In genomic region chr16:24993722-24994686, GRCh38 we compare ENCODE assay signal across 10 cellular contexts. TPM values are rescaled to one million over a fixed set of nuclear protein-coding genes. Genes with fewer than 3 reads are reported as not detected.
DNase-seq lines count a peak whose midpoint lies in the region; ATAC-seq and TF ChIP-seq lines count a peak whose summit lies in the region.
"Had no signal": no experiment of that assay in that cellular context is flagged by ENCODE, and none has a peak within 500 bp of the region (broad histone marks: within the 10 kb centered on the region; RNA-seq: fewer than 3 reads in every experiment).

No MANE protein-coding gene starts in this region.

- H3K9ac ChIP-seq in adipocyte (ENCODE audit: low read length), result peak overlapping the region; percentile 45

- no peaks in the 10 kb centered on the region for H3K9me3 Mint-ChIP-seq in stimulated activated naive CD8-positive, alpha-beta T cell treated with anti-CD3 and anti-CD28 coated beads, Interleukin-15, Interleukin-2, amounts not matched to agents 100 ng/mL and 50 ng/mL, for 24 hours
- H3K9me3 Mint-ChIP-seq in CD4-positive, alpha-beta T cell, result no peaks in the 10 kb centered on the region

- peak; percentile 43 to 71 (median 64) for ATAC-seq in heart left ventricle
- ATAC-seq in CD4-positive, alpha-beta T cell (ENCODE audit: poor library complexity), result no peak
- no peak for ATAC-seq in HG03159 (IDR thresholded peaks at IDR 0.05; ENCODE audit: unreplicated experiment)

- no peaks in the 10 kb centered on the region for H3K27me3 Mint-ChIP-seq in stimulated activated naive CD8-positive, alpha-beta T cell treated with anti-CD3 and anti-CD28 coated beads, Interleukin-15, Interleukin-2, amounts not matched to agents 100 ng/mL and 50 ng/mL, for 24 hours
- H3K27me3 Mint-ChIP-seq in CD4-positive, alpha-beta T cell, result no peaks in the 10 kb centered on the region

- peak overlapping the region; percentile 62 for H3K4me3 ChIP-seq in adipocyte (ENCODE audit: low read length)
- H3K4me3 ChIP-seq in heart left ventricle, result no peak overlapping the region

- H3K27ac Mint-ChIP-seq in stimulated activated naive CD8-positive, alpha-beta T cell treated with anti-CD3 and anti-CD28 coated beads, Interleukin-15, Interleukin-2, amounts not matched to agents 100 ng/mL and 50 ng/mL, for 24 hours, result peak overlapping the region; percentile 32
- H3K27ac Mint-ChIP-seq in CD4-positive, alpha-beta T cell, result no peak overlapping the region

- no peaks in the 10 kb centered on the region for H3K36me3 ChIP-seq in adipocyte (ENCODE audit: control insufficient read depth, insufficient read depth, low read length, severe bottlenecking)
- H3K36me3 ChIP-seq in heart left ventricle, result no peaks in the 10 kb centered on the region

- H3K4me3 Mint-ChIP-seq in stimulated activated naive CD8-positive, alpha-beta T cell treated with anti-CD3 and anti-CD28 coated beads, Interleukin-15, Interleukin-2, amounts not matched to agents 100 ng/mL and 50 ng/mL, for 24 hours, result no peak overlapping the region
- H3K4me3 Mint-ChIP-seq in CD4-positive, alpha-beta T cell, result no peak overlapping the region

- H3K27me3 ChIP-seq in adipocyte (replicated peaks; ENCODE audit: control insufficient read depth, insufficient read depth, low read length), result no peaks in the 10 kb centered on the region
- H3K27me3 ChIP-seq in heart left ventricle, result no peaks in the 10 kb centered on the region
- no peaks in the 10 kb centered on the region for H3K27me3 ChIP-seq in CD4-positive, alpha-beta T cell (ENCODE audit: control insufficient read depth, insufficient read depth, low read length)

- TF ChIP-seq POLR2A in heart left ventricle (IDR thresholded peaks at IDR 0.05), result no peak

- intact Hi-C loops in heart left ventricle (cut with DNase I), result no loop called here
- intact Hi-C loops in CD4-positive, alpha-beta T cell (cut with DNase I, micrococcal nuclease), result no loop called here

- 57 to 65% (median 60%) methylated on average over 11 of the region's 11 CpGs for WGBS in heart left ventricle, 4 donors

- H3K9me3 ChIP-seq in adipocyte (ENCODE audit: control insufficient read depth, low read length), result no peaks in the 10 kb centered on the region
- no peaks in the 10 kb centered on the region for H3K9me3 ChIP-seq in heart left ventricle
- H3K9me3 ChIP-seq in CD4-positive, alpha-beta T cell (ENCODE audit: control insufficient read depth, low read length), result no peaks in the 10 kb centered on the region

- H3K27ac ChIP-seq in heart left ventricle, result peak overlapping the region; percentile 7 to 86 (median 76)
- no peak overlapping the region for H3K27ac ChIP-seq in CD4-positive, alpha-beta T cell (ENCODE audit: low read depth, low read length)

- H3K4me1 ChIP-seq in adipocyte (ENCODE audit: control insufficient read depth, insufficient read depth, low read length), result peaks cover 57% of the 10 kb centered on the region
- H3K4me1 ChIP-seq in heart left ventricle, result peaks cover 24 to 100% (median 83%) of the 10 kb centered on the region in 12 donors

- CTCF ChIA-PET in GM10248 (lab: Yijun Ruan, JAX), result interaction anchor here (1.0 to 1.1 kb wide), 2 partner anchors 18 to 41 kb away, joined by 3 read pairs; no protein-coding TSS in a partner anchor
- CTCF ChIA-PET in CD4-positive, alpha-beta T cell (lab: Charles Lee), result interaction anchor here (0.7 kb wide), 1 partner anchor 185 kb away, joined by 3 read pairs; no protein-coding TSS in a partner anchor

- peak; percentile 27 for DNase-seq in HT-29 (ENCODE audit: low spot score)
- peak; percentile 85 for DNase-seq in adipocyte (ENCODE audit: low read depth)
- DNase-seq in heart left ventricle, result no peak
- DNase-seq in NCI-H748 treated with DMSO at 0.1 percent for 48 hours (lab: John Stamatoyannopoulos, UW), result no peak
- no peak for DNase-seq in GM10248 (ENCODE audit: extremely low spot score)
- DNase-seq in CD4-positive, alpha-beta T cell, result no peak
- DNase-seq: midbrain, OCI-M1 had no signal

- POLR2A ChIA-PET in GM10248 (lab: Yijun Ruan, JAX), result no interaction called here
- POLR2A ChIA-PET in CD4-positive, alpha-beta T cell (lab: Charles Lee), result no interaction called here

- H3K4me1 Mint-ChIP-seq in stimulated activated naive CD8-positive, alpha-beta T cell treated with anti-CD3 and anti-CD28 coated beads, Interleukin-15, Interleukin-2, amounts not matched to agents 100 ng/mL and 50 ng/mL, for 24 hours (ENCODE audit: low read depth), result peaks cover 85% of the 10 kb centered on the region
- H3K4me1 Mint-ChIP-seq in CD4-positive, alpha-beta T cell (ENCODE audit: low read depth), result peaks cover 72% of the 10 kb centered on the region

- peaks cover 14% of the 10 kb centered on the region for H3K36me3 Mint-ChIP-seq in stimulated activated naive CD8-positive, alpha-beta T cell treated with anti-CD3 and anti-CD28 coated beads, Interleukin-15, Interleukin-2, amounts not matched to agents 100 ng/mL and 50 ng/mL, for 24 hours (ENCODE audit: low read depth)
- no peaks in the 10 kb centered on the region for H3K36me3 Mint-ChIP-seq in CD4-positive, alpha-beta T cell (ENCODE audit: low read depth)

- TF ChIP-seq CTCF in heart left ventricle (IDR thresholded peaks at IDR 0.05), result no peak
- no peak for TF ChIP-seq CTCF in GM10248 (IDR thresholded peaks at IDR 0.05; ENCODE audit: control extremely low read depth, extremely low read depth, low read depth, missing control alignments)
- no peak for TF ChIP-seq CTCF in CD4-positive, alpha-beta T cell (IDR thresholded peaks at IDR 0.05)

RNA-seq across cellular contexts. Expression of gene ARHGAP17, which starts 21.2 kb away (rescaled TPM):
- total RNA-seq in HT-29 (2014; rRNA removed; shearing (Covaris generic)), result 8.5 and 9.7 TPM in 2 replicates
- 100 to 1,000 TPM in 1 of 9 donors, 10 to 100 TPM in 8; 26.3 to 105 (median 70.4) TPM for total RNA-seq in heart left ventricle
- 10 to 100 TPM; 35.1 to 38.2 TPM for polyA plus RNA-seq in heart left ventricle
- total RNA-seq in CD4-positive, alpha-beta T cell, result 10 to 100 TPM; 42.5 to 43.4 TPM

Comparison
In these comparisons a context has a peak if more than half of its experiments do, and no peak if none do; other contexts are left out.
1. DNase-seq: peak in HT-29 (single experiment) and adipocyte (single experiment); none in heart left ventricle (0 of 5), NCI-H748 treated with DMSO at 0.1 percent for 48 hours (single experiment), GM10248 (single experiment) and CD4-positive, alpha-beta T cell (0 of 10).
2. ATAC-seq: peak in heart left ventricle (4 of 4); none in CD4-positive, alpha-beta T cell (single experiment) and HG03159 (single experiment).